1 cellular context compared by ENCODE assay signal in the genomic region with DNA sequence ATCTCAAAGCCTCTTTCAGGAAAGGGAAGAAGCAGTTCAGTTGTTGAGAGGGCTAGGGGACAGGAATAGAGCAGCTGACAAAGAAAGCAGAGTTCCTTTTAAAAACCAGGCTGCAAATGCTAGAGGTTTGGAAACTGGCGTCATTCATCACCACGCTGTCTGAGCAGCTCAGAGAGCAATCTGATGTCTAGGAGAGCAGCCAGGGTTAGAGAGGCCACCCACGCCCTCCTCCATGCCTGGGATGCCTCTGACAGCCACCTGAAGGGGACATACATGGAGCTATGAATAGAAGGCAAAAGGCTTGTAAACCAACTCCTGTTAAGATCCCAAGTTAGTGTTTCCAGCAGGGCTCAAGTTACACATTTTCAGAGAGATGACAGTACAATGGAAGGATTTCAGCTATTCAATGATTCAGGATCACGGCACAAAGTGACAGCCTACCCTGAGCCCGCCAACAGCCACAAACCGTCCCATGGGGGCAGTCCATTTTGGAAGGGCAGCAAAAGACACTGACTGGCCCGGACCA.
TF ChIP-seq lines count a peak whose summit lies in the region.

No MANE protein-coding gene starts in this region.

TF ChIP-seq in HepG2, 621 proteins besides CTCF, POLR2A, EP300 and RAD21:
- TF ChIP-seq YEATS2 (CRISPR knock-in tag; IDR thresholded peaks at IDR 0.05; ENCODE audit: borderline replicate concordance), result 0 out of 2 replicates have a peak, but pooled peaks have one; percentile 5
- TF ChIP-seq, protein P1, sequence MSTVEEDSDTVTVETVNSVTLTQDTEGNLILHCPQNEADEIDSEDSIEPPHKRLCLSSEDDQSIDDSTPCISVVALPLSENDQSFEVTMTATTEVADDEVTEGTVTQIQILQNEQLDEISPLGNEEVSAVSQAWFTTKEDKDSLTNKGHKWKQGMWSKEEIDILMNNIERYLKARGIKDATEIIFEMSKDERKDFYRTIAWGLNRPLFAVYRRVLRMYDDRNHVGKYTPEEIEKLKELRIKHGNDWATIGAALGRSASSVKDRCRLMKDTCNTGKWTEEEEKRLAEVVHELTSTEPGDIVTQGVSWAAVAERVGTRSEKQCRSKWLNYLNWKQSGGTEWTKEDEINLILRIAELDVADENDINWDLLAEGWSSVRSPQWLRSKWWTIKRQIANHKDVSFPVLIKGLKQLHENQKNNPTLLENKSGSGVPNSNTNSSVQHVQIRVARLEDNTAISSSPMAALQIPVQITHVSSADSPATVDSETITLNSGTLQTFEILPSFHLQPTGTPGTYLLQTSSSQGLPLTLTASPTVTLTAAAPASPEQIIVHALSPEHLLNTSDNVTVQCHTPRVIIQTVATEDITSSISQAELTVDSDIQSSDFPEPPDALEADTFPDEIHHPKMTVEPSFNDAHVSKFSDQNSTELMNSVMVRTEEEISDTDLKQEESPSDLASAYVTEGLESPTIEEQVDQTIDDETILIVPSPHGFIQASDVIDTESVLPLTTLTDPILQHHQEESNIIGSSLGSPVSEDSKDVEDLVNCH (CRISPR knock-in tag; IDR thresholded peaks at IDR 0.05), result no peak
